In the genomic region with DNA sequence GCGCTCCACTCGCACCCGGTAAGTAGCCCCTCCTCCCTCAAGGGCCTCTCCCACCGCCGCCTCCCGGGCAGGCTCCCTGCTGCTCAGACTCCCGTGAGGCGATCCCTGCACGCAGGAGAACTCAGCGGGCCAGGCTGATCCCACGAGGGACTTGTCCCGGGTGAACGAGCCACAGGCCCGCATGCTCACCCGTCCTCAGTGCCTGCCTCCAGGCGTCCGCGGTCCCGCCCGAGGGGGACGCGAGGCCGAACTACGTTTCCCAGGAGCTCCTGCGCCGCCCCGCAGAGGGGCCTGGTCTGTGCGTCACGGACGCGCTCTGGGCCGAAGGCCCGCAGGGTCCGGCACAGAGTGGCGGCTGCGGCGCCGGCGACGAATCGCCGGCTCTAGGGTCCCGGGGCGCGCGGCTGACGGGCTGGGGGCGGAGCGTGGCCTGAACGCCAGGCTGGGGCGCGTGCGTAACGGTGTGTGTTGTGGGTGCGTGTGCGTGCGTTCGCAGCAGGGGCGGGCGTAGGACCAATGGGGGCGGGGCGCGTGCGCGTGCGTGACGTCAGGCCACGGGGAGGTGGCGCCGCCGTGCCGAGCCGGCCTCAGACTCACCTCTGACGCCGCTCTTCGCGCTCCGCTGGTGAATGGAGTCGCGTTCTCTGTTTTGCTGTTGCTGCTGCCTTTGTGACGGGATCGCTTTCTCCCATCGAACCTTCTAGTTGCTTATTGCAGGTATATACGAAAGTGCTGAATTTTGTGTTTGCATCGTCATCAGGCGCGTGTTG, we compare ENCODE assay signal across 8 cellular contexts. TPM values are rescaled to one million over a fixed set of nuclear protein-coding genes. Genes with fewer than 3 reads are reported as not detected.
DNase-seq lines count a peak whose midpoint lies in the region; ATAC-seq and TF ChIP-seq lines count a peak whose summit lies in the region.

A gene (plus strand): TSS at position 590 of the 770 bp plus-strand sequence. CDS start 13,866 bp downstream, outside the sequence.
A gene (minus strand): TSS at position 237 of the 770 bp plus-strand sequence. CDS start 8,356 bp downstream, outside the sequence.

- peak within 1 kb of the TSS; percentile 94 for H3K27ac ChIP-seq in upper lobe of right lung

- ATAC-seq in HG02759 (IDR thresholded peaks at IDR 0.05; ENCODE audit: unreplicated experiment) (peak; percentile 96), left cardiac atrium (peak; percentile 97 to 99), upper lobe of right lung (peak; percentile 99)

- DNase-seq in GM12865 (ENCODE audit: low read depth), result peak; percentile 99
- DNase-seq in NCI-H1417 (lab: John Stamatoyannopoulos, UW), result peak; percentile 97 to 98 (median 97)
- peak; percentile 95 for DNase-seq in T follicular helper cell (ENCODE audit: low read depth)
- DNase-seq in amniotic epithelial cell (ENCODE audit: low read depth), result peak; percentile 96
- peak; percentile 97 for DNase-seq in left cardiac atrium
- peak; percentile 99 for DNase-seq in posterior vena cava (ENCODE audit: low spot score)
- DNase-seq in upper lobe of right lung, result peak; percentile 98

- peak within 1 kb of the TSS; percentile 83 for H3K4me3 ChIP-seq in GM12865 (ENCODE audit: low read depth, low read length)
- H3K4me3 ChIP-seq in upper lobe of right lung, result peak within 1 kb of the TSS; percentile 66

- TF ChIP-seq CTCF in GM12865 (IDR thresholded peaks at IDR 0.05; ENCODE audit: insufficient read depth, low read depth, low read length, missing control alignments) (no peak), upper lobe of right lung (IDR thresholded peaks at IDR 0.05) (no peak)

- H3K36me3 ChIP-seq in upper lobe of right lung, result peaks cover 3% of the 10 kb centered on the region

- H3K9me3 ChIP-seq in upper lobe of right lung, result peaks cover 55% of the 10 kb centered on the region

- H3K4me1 ChIP-seq in upper lobe of right lung, result no peaks in the 10 kb centered on the region

- intact Hi-C loops in left cardiac atrium (cut with DNase I) (loop anchor here in 1 of 2 donors (2.0 kb wide), 1 partner anchor 49 kb away; a partner anchor contains a TSS), posterior vena cava (cut with DNase I) (no loop called here), upper lobe of right lung (cut with DNase I) (no loop called here)

- no peaks in the 10 kb centered on the region for H3K27me3 ChIP-seq in upper lobe of right lung

RNA-seq across cellular contexts. Expression of the first gene that starts in this region (rescaled TPM):
- total RNA-seq in left cardiac atrium (10 to 100 TPM in 1 of 2 donors, 1 to 10 TPM in 1; 5.8 to 10.2 TPM), posterior vena cava (10 to 100 TPM in 1 of 2 donors, 1 to 10 TPM in 1; 9.2 to 10.5 TPM), upper lobe of right lung (8.2 TPM)

RNA-seq across cellular contexts. Expression of the second gene that starts in this region (rescaled TPM):
- total RNA-seq in left cardiac atrium (1 to 10 TPM; 1.2 to 1.3 TPM), posterior vena cava (1 to 10 TPM; 2.5 to 2.8 TPM), upper lobe of right lung (2.4 TPM)

Comparison
In these comparisons a context has a peak if more than half of its experiments do, and no peak if none do; other contexts are left out.
1. Peak in every context shown above with its lines: DNase-seq, ATAC-seq, H3K4me3 ChIP-seq and H3K27ac ChIP-seq.